ENCODE assay signal across 25 cellular contexts in the genomic region with DNA sequence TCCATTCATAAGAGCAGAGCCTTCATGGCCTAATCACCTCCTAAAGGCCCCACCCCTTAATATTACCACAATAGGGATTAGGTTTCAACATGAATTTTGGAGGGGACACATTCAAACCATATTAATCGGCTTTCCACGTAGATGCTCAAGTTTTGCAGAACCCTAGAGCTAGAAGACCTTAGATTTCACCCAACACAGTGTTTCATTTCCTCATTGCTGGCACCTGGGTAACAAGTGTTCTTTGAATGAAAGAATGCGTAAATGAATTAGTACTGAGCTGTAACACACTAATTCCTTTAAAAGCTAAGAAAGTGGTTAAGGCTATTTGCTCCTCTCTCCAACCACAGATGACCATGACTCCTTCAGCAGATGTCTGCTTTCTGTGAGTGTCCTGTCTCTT.
"Had no signal": no experiment of that assay in that cellular context is flagged by ENCODE, and none has a peak within 500 bp of the region (broad histone marks: within the 10 kb centered on the region; RNA-seq: fewer than 3 reads in every experiment).

No MANE protein-coding gene starts in this region.

- H3K27ac ChIP-seq: brain microvascular endothelial cell, colonic mucosa, epithelial cell of prostate, hepatocyte, ovary, thoracic aorta, upper lobe of left lung had no signal

- H3K4me3 Mint-ChIP-seq: activated CD4-positive, alpha-beta T cell treated with anti-CD3 and anti-CD28 coated beads, Interleukin-2, amount 10 ng/mL, durations not matched to agents 7 days and 5 days; central memory CD8-positive, alpha-beta T cell; endodermal cell; natural killer cell; stimulated activated effector memory CD8-positive, alpha-beta T cell treated with anti-CD3 and anti-CD28 coated beads, Interleukin-12 subunit alpha, Interleukin-12 subunit beta, amount 100 ng/mL, for 72 hours had no signal

- H3K36me3 Mint-ChIP-seq: natural killer cell; stimulated activated effector memory CD8-positive, alpha-beta T cell treated with anti-CD3 and anti-CD28 coated beads, Interleukin-12 subunit alpha, Interleukin-12 subunit beta, amount 100 ng/mL, for 72 hours had no signal

- H3K27me3 Mint-ChIP-seq: activated CD4-positive, alpha-beta T cell treated with anti-CD3 and anti-CD28 coated beads, Interleukin-2, amount 10 ng/mL, durations not matched to agents 7 days and 5 days had no signal

- H3K4me1 Mint-ChIP-seq: activated CD4-positive, alpha-beta T cell treated with anti-CD3 and anti-CD28 coated beads, Interleukin-2, amount 10 ng/mL, durations not matched to agents 7 days and 5 days; central memory CD8-positive, alpha-beta T cell; endodermal cell; natural killer cell; stimulated activated effector memory CD8-positive, alpha-beta T cell treated with anti-CD3 and anti-CD28 coated beads, Interleukin-12 subunit alpha, Interleukin-12 subunit beta, amount 100 ng/mL, for 72 hours had no signal

- H3K9me3 ChIP-seq: colonic mucosa, mucosa of descending colon, ovary, thoracic aorta, upper lobe of left lung had no signal

- H3K4me3 ChIP-seq: colonic mucosa, hepatocyte, mucosa of descending colon, ovary, smooth muscle cell, thoracic aorta, upper lobe of left lung had no signal

- DNase-seq: activated CD4-positive, alpha-beta T cell treated with anti-CD3 and anti-CD28 coated beads, Interleukin-2, amount 10 ng/mL, durations not matched to agents 7 days and 5 days; activated CD8-positive, alpha-beta memory T cell treated with anti-CD3 and anti-CD28 coated beads, Interleukin-2, amount 50 U/mL, for 48 hours; activated effector memory CD4-positive, alpha-beta T cell treated with Interleukin-2 at 50 U/mL for 16 hours; activated naive CD4-positive, alpha-beta T cell treated with anti-CD3 and anti-CD28 coated beads, Interleukin-2, amount 50 U/mL, for 16 hours; activated T-cell treated with anti-CD3 and anti-CD28 coated beads, Interleukin-2, amount 50 U/mL, for 48 hours; aorta; brain microvascular endothelial cell; colonic mucosa; endodermal cell; foreskin fibroblast; mesenchymal stem cell; mucosa of descending colon; natural killer cell; ovary; stimulated activated CD4-positive, alpha-beta T cell treated with anti-CD3 and anti-CD28 coated beads, Interleukin-4, amount 100 ng/mL, for 1 hour; T-helper 9 cell; upper lobe of left lung had no signal

- H3K4me2 ChIP-seq: hepatocyte, smooth muscle cell had no signal

- ATAC-seq: activated CD4-positive, CD25-positive, alpha-beta regulatory T cell treated with anti-CD3 and anti-CD28 coated beads, Interleukin-2, amount 50 U/mL, for 24 hours; mucosa of descending colon; natural killer cell; sciatic nerve; stimulated activated effector memory CD8-positive, alpha-beta T cell treated with anti-CD3 and anti-CD28 coated beads, Interleukin-12 subunit alpha, Interleukin-12 subunit beta, amount 100 ng/mL, for 72 hours had no signal

- H2AFZ ChIP-seq: hepatocyte had no signal

- H3K9me3 Mint-ChIP-seq: activated CD4-positive, alpha-beta T cell treated with anti-CD3 and anti-CD28 coated beads, Interleukin-2, amount 10 ng/mL, durations not matched to agents 7 days and 5 days; central memory CD8-positive, alpha-beta T cell; endodermal cell; natural killer cell; stimulated activated effector memory CD8-positive, alpha-beta T cell treated with anti-CD3 and anti-CD28 coated beads, Interleukin-12 subunit alpha, Interleukin-12 subunit beta, amount 100 ng/mL, for 72 hours had no signal

- H3K27ac Mint-ChIP-seq: activated CD4-positive, alpha-beta T cell treated with anti-CD3 and anti-CD28 coated beads, Interleukin-2, amount 10 ng/mL, durations not matched to agents 7 days and 5 days; endodermal cell; natural killer cell; stimulated activated effector memory CD8-positive, alpha-beta T cell treated with anti-CD3 and anti-CD28 coated beads, Interleukin-12 subunit alpha, Interleukin-12 subunit beta, amount 100 ng/mL, for 72 hours had no signal

- H3K79me2 ChIP-seq: hepatocyte had no signal

- H3K36me3 ChIP-seq: brain microvascular endothelial cell, colonic mucosa, ovary, thoracic aorta, upper lobe of left lung had no signal

- H3K27me3 ChIP-seq: brain microvascular endothelial cell, colonic mucosa, hepatocyte, ovary, upper lobe of left lung had no signal

- H3K4me1 ChIP-seq: colonic mucosa, upper lobe of left lung had no signal
